Comparison of ENCODE assay signal across 1 cellular context in genomic region chr21:32658524-32658923, GRCh38.
TF ChIP-seq lines count a peak whose summit lies in the region.

No MANE protein-coding gene starts in this region.

TF ChIP-seq in HepG2, 621 proteins besides CTCF, POLR2A, EP300 and RAD21 (continued from another document):
- TF ChIP-seq ZNF18 (CRISPR knock-in tag; IDR thresholded peaks at IDR 0.05; ENCODE audit: insufficient replicate concordance) (peak; percentile 73), ATF4 (CRISPR knock-in tag; IDR thresholded peaks at IDR 0.05) (no peak), DPF2 (CRISPR knock-in tag; IDR thresholded peaks at IDR 0.05; ENCODE audit: borderline replicate concordance, low read depth) (peak; percentile 44; the same call in 1 of the 2 replicates), MBNL3 (CRISPR knock-in tag; conservative IDR thresholded peaks at IDR 0.05) (no peak), LCORL (IDR thresholded peaks at IDR 0.05) (no peak), LCORL (CRISPR knock-in tag; IDR thresholded peaks at IDR 0.05) (peak; percentile 88), ZNF292 (CRISPR knock-in tag; IDR thresholded peaks at IDR 0.05; ENCODE audit: borderline replicate concordance, low read depth) (peak; percentile 57; the same call in 1 of the 2 replicates), HDAC2 (CRISPR knock-in tag; IDR thresholded peaks at IDR 0.05) (0 out of 2 replicates have a peak, but pooled peaks have one; percentile 16), NR2F2 (IDR thresholded peaks at IDR 0.05; ENCODE audit: borderline replicate concordance, low read depth) (no peak), ZMYM4 (CRISPR knock-in tag; IDR thresholded peaks at IDR 0.05) (peak; percentile 71), SALL1 (CRISPR knock-in tag; IDR thresholded peaks at IDR 0.05) (peak; percentile 79), ZNF687 (CRISPR knock-in tag; IDR thresholded peaks at IDR 0.05) (peak; percentile 61), RFXANK (CRISPR knock-in tag; IDR thresholded peaks at IDR 0.05) (no peak), PHF21A (CRISPR knock-in tag; IDR thresholded peaks at IDR 0.05) (0 out of 2 replicates have a peak, but pooled peaks have one; percentile 23), SRSF9 (IDR thresholded peaks at IDR 0.05; ENCODE audit: borderline replicate concordance, insufficient read depth, low read depth, low read length, poor library complexity, severe bottlenecking) (no peak), ZKSCAN1 (IDR thresholded peaks at IDR 0.05; ENCODE audit: low read length) (no peak), ZNF644 (CRISPR knock-in tag; IDR thresholded peaks at IDR 0.05; ENCODE audit: low read depth) (peak; percentile 43; the same call in 1 of the 2 replicates), FOXK1 (CRISPR knock-in tag; IDR thresholded peaks at IDR 0.05; ENCODE audit: borderline replicate concordance, low read depth) (no peak), RARA (CRISPR knock-in tag; IDR thresholded peaks at IDR 0.05) (0 out of 2 replicates have a peak, but pooled peaks have one; percentile 30), SAP130 (CRISPR knock-in tag; IDR thresholded peaks at IDR 0.05; ENCODE audit: low read depth) (0 out of 2 replicates have a peak, but pooled peaks have one; percentile 29)
- TF ChIP-seq, protein P1, sequence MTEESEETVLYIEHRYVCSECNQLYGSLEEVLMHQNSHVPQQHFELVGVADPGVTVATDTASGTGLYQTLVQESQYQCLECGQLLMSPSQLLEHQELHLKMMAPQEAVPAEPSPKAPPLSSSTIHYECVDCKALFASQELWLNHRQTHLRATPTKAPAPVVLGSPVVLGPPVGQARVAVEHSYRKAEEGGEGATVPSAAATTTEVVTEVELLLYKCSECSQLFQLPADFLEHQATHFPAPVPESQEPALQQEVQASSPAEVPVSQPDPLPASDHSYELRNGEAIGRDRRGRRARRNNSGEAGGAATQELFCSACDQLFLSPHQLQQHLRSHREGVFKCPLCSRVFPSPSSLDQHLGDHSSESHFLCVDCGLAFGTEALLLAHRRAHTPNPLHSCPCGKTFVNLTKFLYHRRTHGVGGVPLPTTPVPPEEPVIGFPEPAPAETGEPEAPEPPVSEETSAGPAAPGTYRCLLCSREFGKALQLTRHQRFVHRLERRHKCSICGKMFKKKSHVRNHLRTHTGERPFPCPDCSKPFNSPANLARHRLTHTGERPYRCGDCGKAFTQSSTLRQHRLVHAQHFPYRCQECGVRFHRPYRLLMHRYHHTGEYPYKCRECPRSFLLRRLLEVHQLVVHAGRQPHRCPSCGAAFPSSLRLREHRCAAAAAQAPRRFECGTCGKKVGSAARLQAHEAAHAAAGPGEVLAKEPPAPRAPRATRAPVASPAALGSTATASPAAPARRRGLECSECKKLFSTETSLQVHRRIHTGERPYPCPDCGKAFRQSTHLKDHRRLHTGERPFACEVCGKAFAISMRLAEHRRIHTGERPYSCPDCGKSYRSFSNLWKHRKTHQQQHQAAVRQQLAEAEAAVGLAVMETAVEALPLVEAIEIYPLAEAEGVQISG (CRISPR knock-in tag; IDR thresholded peaks at IDR 0.05): peak; percentile 49; the same call in 1 of the 2 replicates
- TF ChIP-seq, protein P2, sequence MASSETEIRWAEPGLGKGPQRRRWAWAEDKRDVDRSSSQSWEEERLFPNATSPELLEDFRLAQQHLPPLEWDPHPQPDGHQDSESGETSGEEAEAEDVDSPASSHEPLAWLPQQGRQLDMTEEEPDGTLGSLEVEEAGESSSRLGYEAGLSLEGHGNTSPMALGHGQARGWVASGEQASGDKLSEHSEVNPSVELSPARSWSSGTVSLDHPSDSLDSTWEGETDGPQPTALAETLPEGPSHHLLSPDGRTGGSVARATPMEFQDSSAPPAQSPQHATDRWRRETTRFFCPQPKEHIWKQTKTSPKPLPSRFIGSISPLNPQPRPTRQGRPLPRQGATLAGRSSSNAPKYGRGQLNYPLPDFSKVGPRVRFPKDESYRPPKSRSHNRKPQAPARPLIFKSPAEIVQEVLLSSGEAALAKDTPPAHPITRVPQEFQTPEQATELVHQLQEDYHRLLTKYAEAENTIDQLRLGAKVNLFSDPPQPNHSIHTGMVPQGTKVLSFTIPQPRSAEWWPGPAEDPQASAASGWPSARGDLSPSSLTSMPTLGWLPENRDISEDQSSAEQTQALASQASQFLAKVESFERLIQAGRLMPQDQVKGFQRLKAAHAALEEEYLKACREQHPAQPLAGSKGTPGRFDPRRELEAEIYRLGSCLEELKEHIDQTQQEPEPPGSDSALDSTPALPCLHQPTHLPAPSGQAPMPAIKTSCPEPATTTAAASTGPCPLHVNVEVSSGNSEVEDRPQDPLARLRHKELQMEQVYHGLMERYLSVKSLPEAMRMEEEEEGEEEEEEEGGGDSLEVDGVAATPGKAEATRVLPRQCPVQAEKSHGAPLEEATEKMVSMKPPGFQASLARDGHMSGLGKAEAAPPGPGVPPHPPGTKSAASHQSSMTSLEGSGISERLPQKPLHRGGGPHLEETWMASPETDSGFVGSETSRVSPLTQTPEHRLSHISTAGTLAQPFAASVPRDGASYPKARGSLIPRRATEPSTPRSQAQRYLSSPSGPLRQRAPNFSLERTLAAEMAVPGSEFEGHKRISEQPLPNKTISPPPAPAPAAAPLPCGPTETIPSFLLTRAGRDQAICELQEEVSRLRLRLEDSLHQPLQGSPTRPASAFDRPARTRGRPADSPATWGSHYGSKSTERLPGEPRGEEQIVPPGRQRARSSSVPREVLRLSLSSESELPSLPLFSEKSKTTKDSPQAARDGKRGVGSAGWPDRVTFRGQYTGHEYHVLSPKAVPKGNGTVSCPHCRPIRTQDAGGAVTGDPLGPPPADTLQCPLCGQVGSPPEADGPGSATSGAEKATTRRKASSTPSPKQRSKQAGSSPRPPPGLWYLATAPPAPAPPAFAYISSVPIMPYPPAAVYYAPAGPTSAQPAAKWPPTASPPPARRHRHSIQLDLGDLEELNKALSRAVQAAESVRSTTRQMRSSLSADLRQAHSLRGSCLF (CRISPR knock-in tag; IDR thresholded peaks at IDR 0.05; ENCODE audit: borderline replicate concordance): no peak
TF ChIP-seq in HepG2: peak in this region for 42.
